In genomic region chr4:185142911-185143595, GRCh38 we compare ENCODE assay signal across 8 cellular contexts. TPM values are rescaled to one million over a fixed set of nuclear protein-coding genes. Genes with fewer than 3 reads are reported as not detected.
DNase-seq lines count a peak whose midpoint lies in the region; ATAC-seq and TF ChIP-seq lines count a peak whose summit lies in the region.

SLC25A4 (plus strand) TSS chr4:185143266; CDS start chr4:185143373, 107 bp downstream.

- peak; percentile 32 to 86 (median 74) for TF ChIP-seq CTCF in gastroesophageal sphincter (IDR thresholded peaks at IDR 0.05)
- peak; percentile 22 to 57 for TF ChIP-seq CTCF in suprapubic skin (IDR thresholded peaks at IDR 0.05)

- H3K27ac ChIP-seq in SJSA1, result no peak within 1 kb of the TSS
- peak within 1 kb of the TSS; percentile 94 to 98 (median 96) for H3K27ac ChIP-seq in gastroesophageal sphincter
- peak within 1 kb of the TSS; percentile 82 for H3K27ac ChIP-seq in suprapubic skin

- TF ChIP-seq POLR2A in gastroesophageal sphincter (IDR thresholded peaks at IDR 0.05) (peak; percentile 98), suprapubic skin (IDR thresholded peaks at IDR 0.05) (peak; percentile 12 to 80)

- peak within 1 kb of the TSS; percentile 68 for H3K4me3 ChIP-seq in Jurkat, Clone E6-1 (ENCODE audit: low read length)
- peak within 1 kb of the TSS; percentile 72 for H3K4me3 ChIP-seq in SJSA1
- peak within 1 kb of the TSS; percentile 59 to 69 for H3K4me3 ChIP-seq in gastroesophageal sphincter
- peak within 1 kb of the TSS; percentile 77 for H3K4me3 ChIP-seq in suprapubic skin

- TF ChIP-seq EP300 in gastroesophageal sphincter (IDR thresholded peaks at IDR 0.05) (no peak), suprapubic skin (IDR thresholded peaks at IDR 0.05) (no peak)

- 0% methylated on average over 7 of the region's 87 CpGs; no CpG with 5 or more reads in 1 of the 2 donors for WGBS in gastroesophageal sphincter (ENCODE audit: low coverage in 1 of 2), 2 donors
- WGBS in suprapubic skin, result 2% methylated on average over 17 of the region's 87 CpGs

- H3K27me3 ChIP-seq in SJSA1 (replicated peaks) (peaks cover 13% of the 10 kb centered on the region; the same call in 1 of the 2 replicates), gastroesophageal sphincter (no peaks in the 10 kb centered on the region), suprapubic skin (no peaks in the 10 kb centered on the region)

- H3K36me3 ChIP-seq in SJSA1 (no peaks in the 10 kb centered on the region), gastroesophageal sphincter (peaks cover 0 to 16% of the 10 kb centered on the region in 2 donors), suprapubic skin (peaks cover 3% of the 10 kb centered on the region)

- DNase-seq in EH (ENCODE audit: low read depth), result peak; percentile 76
- DNase-seq in Jurkat, Clone E6-1 (ENCODE audit: low read depth, low spot score), result peak; percentile 78
- peak; percentile 67 to 83 for DNase-seq in SJSA1 (ENCODE audit: low read depth in 1 of 2, low spot score in 2 of 2)
- DNase-seq in activated naive CD4-positive, alpha-beta T cell treated with Interleukin-2 at 50 U/mL for 16 hours, result peak; percentile 84
- peak; percentile 92 for DNase-seq in occipital lobe (lab: John Stamatoyannopoulos, UW)
- DNase-seq in suprapubic skin (ENCODE audit: low spot score in 2 of 2), result peak; percentile 85 to 87

- H3K9me3 ChIP-seq in SJSA1 (replicated peaks) (no peaks in the 10 kb centered on the region), gastroesophageal sphincter (no peaks in the 10 kb centered on the region), suprapubic skin (no peaks in the 10 kb centered on the region)

- H3K4me1 ChIP-seq in SJSA1 (replicated peaks) (peaks cover 8% of the 10 kb centered on the region; the same call in 1 of the 2 replicates), gastroesophageal sphincter (peaks cover 0 to 53% (median 15%) of the 10 kb centered on the region in 3 donors), suprapubic skin (peaks cover 16% of the 10 kb centered on the region)

- ATAC-seq in GM21529 (IDR thresholded peaks at IDR 0.05; ENCODE audit: unreplicated experiment) (peak; percentile 94), gastroesophageal sphincter (peak; percentile 95)

RNA-seq across cellular contexts. Expression of gene SLC25A4, which starts in this region (rescaled TPM):
- polyA plus RNA-seq in Jurkat, Clone E6-1 (2012; ENCODE audit: insufficient read depth, insufficient read length), result 35.2 TPM
- 9.4 and 13.2 TPM in 2 replicates for total RNA-seq in SJSA1 (2014; rRNA removed; shearing (Covaris generic))
- 100 to 1,000 TPM; 122 to 180 (median 157) TPM for total RNA-seq in gastroesophageal sphincter
- 31.0 TPM for total RNA-seq in occipital lobe
- total RNA-seq in suprapubic skin, result 10 to 100 TPM; 13.8 to 20.3 (median 16.2) TPM
